In the genomic region with DNA sequence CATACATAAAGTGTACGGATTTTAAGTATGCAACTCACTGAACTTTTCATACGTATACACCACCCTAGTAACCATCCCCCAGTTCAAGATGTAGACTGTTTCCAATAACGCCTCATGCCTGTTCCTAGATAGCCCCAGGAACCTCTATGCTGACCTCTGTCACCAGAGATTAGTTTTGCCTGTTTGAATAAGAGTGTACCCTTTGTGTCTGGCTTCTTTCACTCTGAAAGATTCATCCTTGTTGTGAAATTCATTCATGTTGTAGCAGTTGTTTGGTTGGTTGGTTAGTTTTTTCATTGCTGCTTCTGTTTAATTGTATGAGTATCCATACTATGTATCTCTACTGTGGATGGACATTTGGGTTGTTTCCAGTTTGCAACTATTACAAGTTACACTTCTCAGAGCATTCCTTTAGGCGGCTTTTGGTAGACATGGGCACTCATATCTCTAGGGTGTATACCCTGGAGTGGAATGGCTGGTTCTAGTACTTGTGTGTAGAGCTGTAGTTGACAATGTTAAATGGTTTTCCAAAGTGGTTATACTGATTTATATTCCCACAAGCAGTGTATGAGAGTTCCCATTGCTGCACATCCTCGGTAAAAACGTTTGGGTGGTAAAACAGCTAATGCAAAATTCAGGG, we compare ENCODE assay signal across 8 cellular contexts. TPM values are rescaled to one million over a fixed set of nuclear protein-coding genes. Genes with fewer than 3 reads are reported as not detected.
DNase-seq lines count a peak whose midpoint lies in the region; ATAC-seq and TF ChIP-seq lines count a peak whose summit lies in the region.

No MANE protein-coding gene starts in this region.

- peaks cover 19 to 69% of the 10 kb centered on the region in 2 donors for H3K4me1 ChIP-seq in left lung
- peaks cover 5% of the 10 kb centered on the region in 2 donors for H3K4me1 ChIP-seq in uterus

- H3K9me3 Mint-ChIP-seq in activated CD8-positive, alpha-beta T cell treated with anti-CD3 and anti-CD28 coated beads, Interleukin-2, amount 10 ng/mL, durations not matched to agents 7 days and 5 days (ENCODE audit: insufficient read depth): no peaks in the 10 kb centered on the region

- peak overlapping the region; percentile 96 for H3K27ac Mint-ChIP-seq in activated CD8-positive, alpha-beta T cell treated with anti-CD3 and anti-CD28 coated beads, Interleukin-2, amount 10 ng/mL, durations not matched to agents 7 days and 5 days

- ATAC-seq in activated CD8-positive, alpha-beta T cell treated with anti-CD3 and anti-CD28 coated beads, Interleukin-2, amount 10 ng/mL, durations not matched to agents 7 days and 5 days: no peak
- peak; percentile 57 for ATAC-seq in left lung
- ATAC-seq in HG02870 (IDR thresholded peaks at IDR 0.05; ENCODE audit: unreplicated experiment): no peak

- no peaks in the 10 kb centered on the region for H3K27me3 ChIP-seq in left lung
- H3K27me3 ChIP-seq in uterus: no peaks in the 10 kb centered on the region

- H3K9me3 ChIP-seq in left lung (no peaks in the 10 kb centered on the region), uterus (no peaks in the 10 kb centered on the region)

- DNase-seq in Caki2 (ENCODE audit: low read depth) (peak; percentile 4), left lung (no peak), uterus (no peak)
- peak; percentile 60 for DNase-seq in Jurkat, Clone E6-1 (ENCODE audit: low read depth, low spot score)
- no peak for DNase-seq in activated CD8-positive, alpha-beta T cell treated with anti-CD3 and anti-CD28 coated beads, Interleukin-2, amount 10 ng/mL, durations not matched to agents 7 days and 5 days
- DNase-seq in stimulated activated CD4-positive, alpha-beta T cell treated with anti-CD3 and anti-CD28 coated beads, Interleukin-2, amount 100 ng/mL, for 24 hours: no peak
- DNase-seq in activated CD4-positive, alpha-beta T cell treated with anti-CD3 and anti-CD28 coated beads for 1 hour: no peak

- no peaks in the 10 kb centered on the region for H3K36me3 ChIP-seq in left lung
- H3K36me3 ChIP-seq in uterus: no peaks in the 10 kb centered on the region

- H3K27me3 Mint-ChIP-seq in activated CD8-positive, alpha-beta T cell treated with anti-CD3 and anti-CD28 coated beads, Interleukin-2, amount 10 ng/mL, durations not matched to agents 7 days and 5 days (ENCODE audit: low read depth): no peaks in the 10 kb centered on the region

- H3K4me1 Mint-ChIP-seq in activated CD8-positive, alpha-beta T cell treated with anti-CD3 and anti-CD28 coated beads, Interleukin-2, amount 10 ng/mL, durations not matched to agents 7 days and 5 days (ENCODE audit: low read depth): peaks cover 58% of the 10 kb centered on the region

- POLR2A ChIA-PET in activated CD8-positive, alpha-beta T cell treated with anti-CD3 and anti-CD28 coated beads, Interleukin-2, amount 10 ng/mL, durations not matched to agents 7 days and 5 days (lab: Charles Lee): interaction anchor here (0.7 to 4.1 kb wide), 18 partner anchors 9 to 1118 kb away, joined by 3 to 100 read pairs (median 4); a partner anchor contains a TSS

- H3K4me3 Mint-ChIP-seq in activated CD8-positive, alpha-beta T cell treated with anti-CD3 and anti-CD28 coated beads, Interleukin-2, amount 10 ng/mL, durations not matched to agents 7 days and 5 days: peak overlapping the region; percentile 91

- H3K4me3 ChIP-seq in Jurkat, Clone E6-1 (ENCODE audit: low read length): peak overlapping the region; percentile 93
- H3K4me3 ChIP-seq in left lung (peak overlapping the region; percentile 75 to 88), uterus (peak overlapping the region; percentile 80 to 92)

- peaks cover 23% of the 10 kb centered on the region for H3K36me3 Mint-ChIP-seq in activated CD8-positive, alpha-beta T cell treated with anti-CD3 and anti-CD28 coated beads, Interleukin-2, amount 10 ng/mL, durations not matched to agents 7 days and 5 days (ENCODE audit: low read depth)

- no peak for TF ChIP-seq POLR2A in uterus (IDR thresholded peaks at IDR 0.05)

- intact Hi-C loops in left lung (cut with DNase I): loop anchor here in 1 of 2 donors (10.0 kb wide), 1 partner anchor 936 kb away; no protein-coding TSS in a partner anchor
- intact Hi-C loops in uterus (cut with DNase I; ENCODE audit: low total_unique reads): no loop called here

- CTCF ChIA-PET in activated CD8-positive, alpha-beta T cell treated with anti-CD3 and anti-CD28 coated beads, Interleukin-2, amount 10 ng/mL, durations not matched to agents 7 days and 5 days (lab: Charles Lee): interaction anchor here (0.6 to 5.3 kb wide), 74 partner anchors 9 to 1240 kb away, joined by 3 to 99 read pairs (median 4); a partner anchor contains a TSS

- peak overlapping the region; percentile 94 to 95 for H3K27ac ChIP-seq in left lung
- H3K27ac ChIP-seq in uterus: peak overlapping the region; percentile 95

- TF ChIP-seq CTCF in left lung (IDR thresholded peaks at IDR 0.05): no peak
- no peak for TF ChIP-seq CTCF in uterus (IDR thresholded peaks at IDR 0.05)

- in situ Hi-C loops in Caki2 (cut with HindIII; ENCODE audit: low pct_unique_long_range_greater_than_20kb, low sequenced_read_pairs): no loop called here

RNA-seq across cellular contexts. Expression of a gene that starts 1.6 kb away (rescaled TPM):
- 53.0 and 153 TPM in 2 replicates for total RNA-seq in Caki2 (2014; rRNA removed; shearing (Covaris generic); ENCODE audit: low replicate concordance)
- 439 TPM for polyA plus RNA-seq in Jurkat, Clone E6-1 (2012; ENCODE audit: insufficient read depth, insufficient read length)
- 100 to 1,000 TPM; 105 to 107 TPM for total RNA-seq in activated CD8-positive, alpha-beta T cell treated with anti-CD3 and anti-CD28 coated beads, Interleukin-2, amount 10 ng/mL, durations not matched to agents 7 days and 5 days
- 10 to 100 TPM; 39.6 to 49.8 TPM for total RNA-seq in left lung
- 100 to 1,000 TPM; 101 to 183 (median 155) TPM for total RNA-seq in uterus

Comparison
In these comparisons a context has a peak if more than half of its experiments do, and no peak if none do; other contexts are left out.
1. DNase-seq: peak in Caki2 (single experiment) and Jurkat, Clone E6-1 (single experiment); none in activated CD8-positive, alpha-beta T cell treated with anti-CD3 and anti-CD28 coated beads, Interleukin-2, amount 10 ng/mL, durations not matched to agents 7 days and 5 days (single experiment), left lung (0 of 2), uterus (0 of 2), stimulated activated CD4-positive, alpha-beta T cell treated with anti-CD3 and anti-CD28 coated beads, Interleukin-2, amount 100 ng/mL, for 24 hours (0 of 2) and activated CD4-positive, alpha-beta T cell treated with anti-CD3 and anti-CD28 coated beads for 1 hour (single experiment).
2. Peak in every context shown above with its lines, with median percentiles within 50 percentile points of each other: H3K4me3 ChIP-seq.